In genomic region chr9:71692337-71692736, GRCh38 we compare ENCODE assay signal across 15 cellular contexts.
A peak's percentile ranks its signal among the peaks of the same experiment; 100 is the strongest.
DNase-seq lines count a peak whose midpoint lies in the region; ATAC-seq and TF ChIP-seq lines count a peak whose summit lies in the region.
"Had no signal": no experiment of that assay in that cellular context is flagged by ENCODE, and none has a peak within 500 bp of the region (broad histone marks: within the 10 kb centered on the region; RNA-seq: fewer than 3 reads in every experiment).

No MANE protein-coding gene starts in this region.

- peaks cover 53% of the 10 kb centered on the region for H3K36me3 ChIP-seq in RWPE2 (ENCODE audit: low read depth)
- peaks cover 0 to 98% (median 0%) of the 10 kb centered on the region in 9 donors for H3K36me3 ChIP-seq in heart right ventricle
- H3K36me3 ChIP-seq in testis (ENCODE audit: low read depth, missing control alignments), result no peaks in the 10 kb centered on the region
- H3K36me3 ChIP-seq: WERI-Rb-1 had no signal

- H3K4me3 ChIP-seq in RWPE2 (ENCODE audit: severe bottlenecking) (no peak overlapping the region), heart right ventricle (no peak overlapping the region), testis (no peak overlapping the region)

- no peak overlapping the region for H3K4me3 Mint-ChIP-seq in activated CD4-positive, alpha-beta T cell treated with anti-CD3 and anti-CD28 coated beads, Interleukin-2, amount 10 ng/mL, durations not matched to agents 7 days and 5 days

- DNase-seq in activated CD4-positive, alpha-beta T cell treated with anti-CD3 and anti-CD28 coated beads, Interleukin-2, amount 10 ng/mL, durations not matched to agents 7 days and 5 days, result no peak
- no peak for DNase-seq in activated CD4-positive, alpha-beta T cell treated with anti-CD3 and anti-CD28 coated beads for 4 hours
- DNase-seq in RWPE2 (ENCODE audit: low spot score) (no peak), heart right ventricle (peak in 1 of 2 donors; percentile 29), sciatic nerve (ENCODE audit: low spot score) (no peak), testis (no peak), COLO668 (lab: John Stamatoyannopoulos, UW; ENCODE audit: unreplicated experiment) (no peak)
- DNase-seq: ACHN, dermis blood vessel endothelial cell, GF-D8, hypothalamus, KG1, WERI-Rb-1 had no signal

- TF ChIP-seq CTCF in RWPE2 (IDR thresholded peaks at IDR 0.05; ENCODE audit: poor library complexity, severe bottlenecking) (no peak), heart right ventricle (IDR thresholded peaks at IDR 0.05) (no peak), testis (IDR thresholded peaks at IDR 0.05) (no peak)

- H3K9me3 ChIP-seq in RWPE2 (ENCODE audit: severe bottlenecking) (no peaks in the 10 kb centered on the region), heart right ventricle (no peaks in the 10 kb centered on the region), testis (no peaks in the 10 kb centered on the region)

- H3K27ac ChIP-seq in RWPE2 (ENCODE audit: poor library complexity, severe bottlenecking) (no peak overlapping the region), heart right ventricle (peak overlapping the region in 1 of 10 donors; percentile 70), testis (no peak overlapping the region)
- H3K27ac ChIP-seq: WERI-Rb-1 had no signal

- peaks cover 43% of the 10 kb centered on the region for H3K36me3 Mint-ChIP-seq in activated CD4-positive, alpha-beta T cell treated with anti-CD3 and anti-CD28 coated beads, Interleukin-2, amount 10 ng/mL, durations not matched to agents 7 days and 5 days (ENCODE audit: low read depth)

- no peak for TF ChIP-seq POLR2A in testis (IDR thresholded peaks at IDR 0.05)

- H3K27ac Mint-ChIP-seq in activated CD4-positive, alpha-beta T cell treated with anti-CD3 and anti-CD28 coated beads, Interleukin-2, amount 10 ng/mL, durations not matched to agents 7 days and 5 days, result peak overlapping the region; percentile 50
- H3K27ac Mint-ChIP-seq: activated T-helper 2 cell treated with anti-CD3 and anti-CD28 coated beads, Interferon-gamma antibody, Interleukin-2, Interleukin-4, amounts not matched to agents 10 μg/mL and 5 μg/mL and 100 μg/mL, durations not matched to agents 14 hours and 24 hours and 36 hours had no signal

- H3K27me3 ChIP-seq in RWPE2 (ENCODE audit: insufficient read depth, poor library complexity, severe bottlenecking), result no peaks in the 10 kb centered on the region
- H3K27me3 ChIP-seq in heart right ventricle, result no peaks in the 10 kb centered on the region
- H3K27me3 ChIP-seq in testis, result no peaks in the 10 kb centered on the region

- CTCF ChIA-PET in activated CD4-positive, alpha-beta T cell treated with anti-CD3 and anti-CD28 coated beads, Interleukin-2, amount 10 ng/mL, durations not matched to agents 7 days and 5 days (lab: Charles Lee), result interaction anchor here (0.6 to 1.0 kb wide), 3 partner anchors 17 to 262 kb away, joined by 3 to 5 read pairs (median 4); no protein-coding TSS in a partner anchor

- ATAC-seq in RWPE2 (ENCODE audit: low read depth), result peak; percentile 47; the same call in 1 of the 3 replicates
- ATAC-seq in heart right ventricle, result peak in 6 of 8 donors; percentile 46 to 80 (median 64)
- peak; percentile 86 for ATAC-seq in sciatic nerve
- ATAC-seq in HG03521 (IDR thresholded peaks at IDR 0.05; ENCODE audit: unreplicated experiment), result no peak

- POLR2A ChIA-PET in activated CD4-positive, alpha-beta T cell treated with anti-CD3 and anti-CD28 coated beads, Interleukin-2, amount 10 ng/mL, durations not matched to agents 7 days and 5 days (lab: Charles Lee), result no interaction called here

- no peaks in the 10 kb centered on the region for H3K9me3 Mint-ChIP-seq in activated CD4-positive, alpha-beta T cell treated with anti-CD3 and anti-CD28 coated beads, Interleukin-2, amount 10 ng/mL, durations not matched to agents 7 days and 5 days
- H3K9me3 Mint-ChIP-seq: activated T-helper 2 cell treated with anti-CD3 and anti-CD28 coated beads, Interferon-gamma antibody, Interleukin-2, Interleukin-4, amounts not matched to agents 10 μg/mL and 5 μg/mL and 100 μg/mL, durations not matched to agents 14 hours and 24 hours and 36 hours had no signal

- H3K27me3 Mint-ChIP-seq in activated CD4-positive, alpha-beta T cell treated with anti-CD3 and anti-CD28 coated beads, Interleukin-2, amount 10 ng/mL, durations not matched to agents 7 days and 5 days, result no peaks in the 10 kb centered on the region

- H3K4me1 ChIP-seq in RWPE2 (ENCODE audit: insufficient read depth, poor library complexity, severe bottlenecking) (peaks cover 15% of the 10 kb centered on the region), heart right ventricle (peaks cover 0 to 36% (median 0%) of the 10 kb centered on the region in 9 donors), testis (no peaks in the 10 kb centered on the region)

- peaks cover 16% of the 10 kb centered on the region for H3K4me1 Mint-ChIP-seq in activated CD4-positive, alpha-beta T cell treated with anti-CD3 and anti-CD28 coated beads, Interleukin-2, amount 10 ng/mL, durations not matched to agents 7 days and 5 days

- 49 to 59% methylated on average over 1 of the region's 1 CpG for WGBS in heart right ventricle, 2 donors
- WGBS in testis, 2 donors, result 25 to 40% methylated on average over 1 of the region's 1 CpG

- intact Hi-C loops in heart right ventricle (cut with DNase I), result no loop called here
- intact Hi-C loops in sciatic nerve (cut with DNase I), result no loop called here
- intact Hi-C loops in testis (cut with DNase I; ENCODE audit: low total_unique reads), result no loop called here
